Comparison of ENCODE assay signal across 11 cellular contexts in genomic region chr16:71929048-71929447, GRCh38. TPM values are rescaled to one million over a fixed set of nuclear protein-coding genes. Genes with fewer than 3 reads are reported as not detected.
A peak's percentile ranks its signal among the peaks of the same experiment; 100 is the strongest.
DNase-seq lines count a peak whose midpoint lies in the region; ATAC-seq, FAIRE-seq and TF ChIP-seq lines count a peak whose summit lies in the region.
"Had no signal": no experiment of that assay in that cellular context is flagged by ENCODE, and none has a peak within 500 bp of the region (broad histone marks: within the 10 kb centered on the region; RNA-seq: fewer than 3 reads in every experiment).

No MANE protein-coding gene starts in this region.

- peak overlapping the region; percentile 40 for H3K27ac Mint-ChIP-seq in stimulated activated naive CD8-positive, alpha-beta T cell treated with anti-CD3 and anti-CD28 coated beads, Interleukin-15, Interleukin-2, amounts not matched to agents 100 ng/mL and 50 ng/mL, for 24 hours
- H3K27ac Mint-ChIP-seq in dendritic cell treated with granulocyte-macrophage colony-stimulating factor and Interleukin-4, amounts not matched to agents 40 ng/mL and 50 ng/mL, for 4 days = peak overlapping the region; percentile 37

- H3K4me3 ChIP-seq in muscle layer of colon (ENCODE audit: low read depth in 1 of 2, low read length in 2 of 2) (no peak overlapping the region), OCI-LY7 (ENCODE audit: low read depth, low read length, poor library complexity, severe bottlenecking) (no peak overlapping the region)

- no peak overlapping the region for H2AFZ ChIP-seq in OCI-LY7 (ENCODE audit: low read length)

- peaks cover 57% of the 10 kb centered on the region for H3K36me3 Mint-ChIP-seq in stimulated activated naive CD8-positive, alpha-beta T cell treated with anti-CD3 and anti-CD28 coated beads, Interleukin-15, Interleukin-2, amounts not matched to agents 100 ng/mL and 50 ng/mL, for 24 hours (ENCODE audit: low read depth)
- peaks cover 88% of the 10 kb centered on the region for H3K36me3 Mint-ChIP-seq in dendritic cell treated with granulocyte-macrophage colony-stimulating factor and Interleukin-4, amounts not matched to agents 40 ng/mL and 50 ng/mL, for 4 days (ENCODE audit: low read depth)

- H3K9ac ChIP-seq in muscle layer of colon (ENCODE audit: low read length) = no peak overlapping the region

- POLR2A ChIA-PET in OCI-LY7 (lab: Charles Lee) = interaction anchor here (1.2 to 1.7 kb wide), 4 partner anchors 9 to 20 kb away, joined by 5 to 7 read pairs (median 6); no protein-coding TSS in a partner anchor

- no peak overlapping the region for H3K4me3 Mint-ChIP-seq in stimulated activated naive CD8-positive, alpha-beta T cell treated with anti-CD3 and anti-CD28 coated beads, Interleukin-15, Interleukin-2, amounts not matched to agents 100 ng/mL and 50 ng/mL, for 24 hours
- no peak overlapping the region for H3K4me3 Mint-ChIP-seq in dendritic cell treated with granulocyte-macrophage colony-stimulating factor and Interleukin-4, amounts not matched to agents 40 ng/mL and 50 ng/mL, for 4 days

- H3K27ac ChIP-seq in muscle layer of colon (ENCODE audit: low read depth, low read length) (peak overlapping the region; percentile 53), OCI-LY7 (ENCODE audit: low read depth, low read length, poor library complexity, severe bottlenecking) (no peak overlapping the region)
- H3K27ac ChIP-seq: C4-2B had no signal

- peaks cover 45% of the 10 kb centered on the region for H3K4me1 ChIP-seq in muscle layer of colon (ENCODE audit: insufficient read depth, low read length)
- H3K4me1 ChIP-seq in OCI-LY7 (ENCODE audit: insufficient read depth, low read length, poor library complexity, severe bottlenecking) = peaks cover 7% of the 10 kb centered on the region

- H4K20me1 ChIP-seq in OCI-LY7 (ENCODE audit: insufficient read depth, low read length) = 0 out of 2 replicates have a peak, but pooled peaks cover 3% of the 10 kb centered on the region

- H3K36me3 ChIP-seq in muscle layer of colon (ENCODE audit: insufficient read depth, low read length) = peaks cover 32% of the 10 kb centered on the region
- H3K36me3 ChIP-seq in OCI-LY7 (ENCODE audit: insufficient read depth, low read length) = peaks cover 86% of the 10 kb centered on the region

- ATAC-seq in stimulated activated naive CD8-positive, alpha-beta T cell treated with anti-CD3 and anti-CD28 coated beads, Interleukin-15, Interleukin-2, amounts not matched to agents 100 U/mL and 50 U/mL, for 24 hours = no peak

- no peaks in the 10 kb centered on the region for H3K27me3 Mint-ChIP-seq in stimulated activated naive CD8-positive, alpha-beta T cell treated with anti-CD3 and anti-CD28 coated beads, Interleukin-15, Interleukin-2, amounts not matched to agents 100 ng/mL and 50 ng/mL, for 24 hours
- H3K27me3 Mint-ChIP-seq in dendritic cell treated with granulocyte-macrophage colony-stimulating factor and Interleukin-4, amounts not matched to agents 40 ng/mL and 50 ng/mL, for 4 days = no peaks in the 10 kb centered on the region

- H3K79me2 ChIP-seq in OCI-LY7 (ENCODE audit: insufficient read depth, low read depth, low read length) = no peaks in the 10 kb centered on the region

- no peaks in the 10 kb centered on the region for H3K9me3 Mint-ChIP-seq in stimulated activated naive CD8-positive, alpha-beta T cell treated with anti-CD3 and anti-CD28 coated beads, Interleukin-15, Interleukin-2, amounts not matched to agents 100 ng/mL and 50 ng/mL, for 24 hours
- no peaks in the 10 kb centered on the region for H3K9me3 Mint-ChIP-seq in dendritic cell treated with granulocyte-macrophage colony-stimulating factor and Interleukin-4, amounts not matched to agents 40 ng/mL and 50 ng/mL, for 4 days

- H3K4me2 ChIP-seq in OCI-LY7 (ENCODE audit: low read length) = no peak overlapping the region

- H3K9me3 ChIP-seq in muscle layer of colon (ENCODE audit: low read length) (no peaks in the 10 kb centered on the region), OCI-LY7 (ENCODE audit: low read length) (no peaks in the 10 kb centered on the region)

- intact Hi-C loops in dendritic cell treated with granulocyte-macrophage colony-stimulating factor and Interleukin-4, amounts not matched to agents 40 ng/mL and 50 ng/mL, for 4 days (cut with micrococcal nuclease) = no loop called here
- intact Hi-C loops in OCI-LY7 (cut with micrococcal nuclease; ENCODE audit: unreplicated experiment) = no loop called here

- no peak for FAIRE-seq in urothelium cell line (lab: Jason Lieb, UNC)
- FAIRE-seq: frontal cortex had no signal

- no peak for DNase-seq in stimulated activated naive CD8-positive, alpha-beta T cell treated with anti-CD3 and anti-CD28 coated beads, Interleukin-15, Interleukin-2, amounts not matched to agents 100 U/mL and 50 U/mL, for 24 hours
- DNase-seq in stimulated activated CD4-positive, alpha-beta T cell treated with anti-CD3 and anti-CD28 coated beads, Interleukin-4, amount 100 ng/mL, for 4 hours = no peak
- DNase-seq in NCI-H1694 treated with DMSO at 0.1 percent for 48 hours (lab: John Stamatoyannopoulos, UW) (no peak), urothelium cell line (ENCODE audit: low spot score) (no peak), OCI-LY7 (ENCODE audit: low spot score) (no peak)
- DNase-seq: NCI-H1436 treated with DMSO at 0.1 percent for 48 hours had no signal

- TF ChIP-seq CTCF in OCI-LY7 (conservative IDR thresholded peaks at IDR 0.05; ENCODE audit: low read length) = no peak

- H3K4me1 Mint-ChIP-seq in stimulated activated naive CD8-positive, alpha-beta T cell treated with anti-CD3 and anti-CD28 coated beads, Interleukin-15, Interleukin-2, amounts not matched to agents 100 ng/mL and 50 ng/mL, for 24 hours (ENCODE audit: low read depth) = peaks cover 3% of the 10 kb centered on the region
- peaks cover 10% of the 10 kb centered on the region for H3K4me1 Mint-ChIP-seq in dendritic cell treated with granulocyte-macrophage colony-stimulating factor and Interleukin-4, amounts not matched to agents 40 ng/mL and 50 ng/mL, for 4 days (ENCODE audit: low read depth)

- no TSS peak for BruUV-seq in OCI-LY7 (replicated peaks; lab: Mats Ljungman, UMichigan)

- H3K9me2 ChIP-seq in OCI-LY7 (ENCODE audit: insufficient read depth, low read length) = no peaks in the 10 kb centered on the region

- CTCF ChIA-PET in OCI-LY7 (lab: Charles Lee; ENCODE audit: unreplicated experiment) = interaction anchor here (1.1 kb wide), 1 partner anchor 12 kb away, joined by 3 read pairs; no protein-coding TSS in a partner anchor

- no peaks in the 10 kb centered on the region for H3K27me3 ChIP-seq in muscle layer of colon (ENCODE audit: control insufficient read depth in 1 of 2, insufficient read depth in 2 of 2, low read length in 2 of 2)

RNA-seq across cellular contexts. Expression of gene IST1, which starts 33.7 kb away (rescaled TPM):
- total RNA-seq in OCI-LY7 (2014; rRNA removed; shearing (Covaris generic)) = 147 and 152 TPM in 2 replicates
- total RNA-seq in OCI-LY7 (2022) = 200 and 201 TPM in 2 replicates

RNA-seq across cellular contexts. Expression of gene ZNF821, which starts 45.1 kb away (rescaled TPM):
- 10.5 and 14.6 TPM in 2 replicates for total RNA-seq in OCI-LY7 (2014; rRNA removed; shearing (Covaris generic))
- total RNA-seq in OCI-LY7 (2022) = 17.8 and 20.1 TPM in 2 replicates
